In the genomic region with DNA sequence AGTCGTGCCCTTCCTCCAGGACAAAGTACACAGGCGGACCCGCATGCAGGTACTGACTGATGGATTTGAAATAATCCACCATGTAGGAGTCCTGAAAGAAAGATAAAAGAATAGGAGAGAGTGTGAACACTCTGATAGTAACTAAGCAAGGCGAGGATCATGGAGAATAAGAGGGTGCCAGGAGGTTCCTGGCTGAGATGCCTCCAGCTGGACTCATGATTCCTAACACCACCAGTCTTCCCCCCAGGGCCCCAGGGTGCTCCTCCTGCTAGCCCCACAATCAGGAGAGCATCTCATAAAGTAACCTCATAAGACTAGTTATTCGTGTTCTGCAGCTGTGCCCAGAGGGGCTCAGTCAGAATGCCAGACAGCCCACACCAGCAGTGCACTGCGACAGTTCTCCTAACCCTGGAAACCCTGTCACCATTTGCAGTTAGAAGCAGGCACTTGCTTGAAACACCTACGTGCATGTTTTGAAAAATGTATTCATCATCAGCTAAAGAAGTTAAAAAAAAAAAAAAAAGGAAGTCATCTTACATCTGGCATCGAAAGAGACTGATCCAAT, we compare ENCODE assay signal across 12 cellular contexts. TPM values are rescaled to one million over a fixed set of nuclear protein-coding genes. Genes with fewer than 3 reads are reported as not detected.
DNase-seq lines count a peak whose midpoint lies in the region; ATAC-seq and TF ChIP-seq lines count a peak whose summit lies in the region.
"Had no signal": no experiment of that assay in that cellular context is flagged by ENCODE, and none has a peak within 500 bp of the region (broad histone marks: within the 10 kb centered on the region; RNA-seq: fewer than 3 reads in every experiment).

No MANE protein-coding gene starts in this region.

- H3K36me3 Mint-ChIP-seq in activated naive CD4-positive, alpha-beta T cell treated with anti-CD3 and anti-CD28 coated beads, Interleukin-2, amount 10 ng/mL, durations not matched to agents 7 days and 5 days = peaks cover 75% of the 10 kb centered on the region
- peaks cover 55% of the 10 kb centered on the region for H3K36me3 Mint-ChIP-seq in activated CD8-positive, alpha-beta T cell treated with anti-CD3 and anti-CD28 coated beads for 36 hours (ENCODE audit: low read depth)

- CTCF ChIA-PET in activated naive CD4-positive, alpha-beta T cell treated with anti-CD3 and anti-CD28 coated beads, Interleukin-2, amount 10 ng/mL, durations not matched to agents 7 days and 5 days (lab: Charles Lee) = interaction anchor here (0.9 to 2.5 kb wide), 7 partner anchors 9 to 163 kb away, joined by 3 to 13 read pairs (median 5); no protein-coding TSS in a partner anchor
- CTCF ChIA-PET in activated CD8-positive, alpha-beta T cell treated with anti-CD3 and anti-CD28 coated beads for 36 hours (lab: Charles Lee) = interaction anchor here (0.7 to 2.4 kb wide), 4 partner anchors 24 to 379 kb away, joined by 3 to 13 read pairs (median 4); no protein-coding TSS in a partner anchor

- peak overlapping the region; percentile 57 for H3K4me3 Mint-ChIP-seq in activated naive CD4-positive, alpha-beta T cell treated with anti-CD3 and anti-CD28 coated beads, Interleukin-2, amount 10 ng/mL, durations not matched to agents 7 days and 5 days
- no peak overlapping the region for H3K4me3 Mint-ChIP-seq in activated CD8-positive, alpha-beta T cell treated with anti-CD3 and anti-CD28 coated beads for 36 hours
- H3K4me3 Mint-ChIP-seq in stimulated activated naive CD8-positive, alpha-beta T cell treated with anti-CD3 and anti-CD28 coated beads, Interleukin-15, amount 100 ng/mL, for 72 hours = no peak overlapping the region

- no peak for TF ChIP-seq CTCF in activated CD8-positive, alpha-beta T cell treated with anti-CD3 and anti-CD28 coated beads for 36 hours (IDR thresholded peaks at IDR 0.05)
- no peak for TF ChIP-seq CTCF in fibroblast of villous mesenchyme (IDR thresholded peaks at IDR 0.05; ENCODE audit: insufficient read depth, low read depth, low read length)

- peaks cover 0 to 30% of the 10 kb centered on the region in 2 donors for H3K36me3 ChIP-seq in aorta (ENCODE audit: control insufficient read depth in 1 of 2, insufficient read depth in 2 of 2, low read length in 1 of 2)

- H3K27me3 Mint-ChIP-seq in activated naive CD4-positive, alpha-beta T cell treated with anti-CD3 and anti-CD28 coated beads, Interleukin-2, amount 10 ng/mL, durations not matched to agents 7 days and 5 days = no peaks in the 10 kb centered on the region
- no peaks in the 10 kb centered on the region for H3K27me3 Mint-ChIP-seq in activated CD8-positive, alpha-beta T cell treated with anti-CD3 and anti-CD28 coated beads for 36 hours
- no peaks in the 10 kb centered on the region for H3K27me3 Mint-ChIP-seq in stimulated activated naive CD8-positive, alpha-beta T cell treated with anti-CD3 and anti-CD28 coated beads, Interleukin-15, amount 100 ng/mL, for 72 hours

- no peaks in the 10 kb centered on the region for H3K9me3 Mint-ChIP-seq in activated naive CD4-positive, alpha-beta T cell treated with anti-CD3 and anti-CD28 coated beads, Interleukin-2, amount 10 ng/mL, durations not matched to agents 7 days and 5 days
- H3K9me3 Mint-ChIP-seq in activated CD8-positive, alpha-beta T cell treated with anti-CD3 and anti-CD28 coated beads for 36 hours = no peaks in the 10 kb centered on the region
- H3K9me3 Mint-ChIP-seq in stimulated activated naive CD8-positive, alpha-beta T cell treated with anti-CD3 and anti-CD28 coated beads, Interleukin-15, amount 100 ng/mL, for 72 hours = no peaks in the 10 kb centered on the region

- H3K27ac ChIP-seq in aorta (ENCODE audit: low read depth in 1 of 2, low read length in 2 of 2) = no peak overlapping the region

- H3K4me1 Mint-ChIP-seq in activated naive CD4-positive, alpha-beta T cell treated with anti-CD3 and anti-CD28 coated beads, Interleukin-2, amount 10 ng/mL, durations not matched to agents 7 days and 5 days = peaks cover 46% of the 10 kb centered on the region
- peaks cover 28% of the 10 kb centered on the region for H3K4me1 Mint-ChIP-seq in activated CD8-positive, alpha-beta T cell treated with anti-CD3 and anti-CD28 coated beads for 36 hours (ENCODE audit: low read depth)
- peaks cover 30% of the 10 kb centered on the region for H3K4me1 Mint-ChIP-seq in stimulated activated naive CD8-positive, alpha-beta T cell treated with anti-CD3 and anti-CD28 coated beads, Interleukin-15, amount 100 ng/mL, for 72 hours

- intact Hi-C loops in activated CD8-positive, alpha-beta T cell treated with anti-CD3 and anti-CD28 coated beads for 36 hours (cut with micrococcal nuclease) = no loop called here
- intact Hi-C loops in aorta (cut with DNase I) = no loop called here

- POLR2A ChIA-PET in activated CD8-positive, alpha-beta T cell treated with anti-CD3 and anti-CD28 coated beads for 36 hours (lab: Charles Lee) = interaction anchor here (2.0 kb wide), 1 partner anchor 45 kb away, joined by 6 read pairs; no protein-coding TSS in a partner anchor

- no peaks in the 10 kb centered on the region for H3K4me1 ChIP-seq in aorta (ENCODE audit: control insufficient read depth in 1 of 2, insufficient read depth in 2 of 2, low read length in 2 of 2)

- 86 to 87% methylated on average over 8 of the region's 8 CpGs for WGBS in aorta, 2 donors

- H3K9me3 ChIP-seq in aorta (ENCODE audit: control insufficient read depth, low read length) = no peaks in the 10 kb centered on the region

- no peak for ATAC-seq in activated CD8-positive, alpha-beta T cell treated with anti-CD3 and anti-CD28 coated beads for 36 hours
- no peak for ATAC-seq in stimulated activated naive CD8-positive, alpha-beta T cell treated with anti-CD3 and anti-CD28 coated beads, Interleukin-15, amount 100 ng/mL, for 72 hours
- no peak for ATAC-seq in aorta (ENCODE audit: low FRiP score)

- no peak for DNase-seq in activated naive CD4-positive, alpha-beta T cell treated with anti-CD3 and anti-CD28 coated beads, Interleukin-2, amount 10 ng/mL, durations not matched to agents 7 days and 5 days
- DNase-seq in activated naive CD4-positive, alpha-beta T cell treated with Interleukin-2 at 50 U/mL for 16 hours = no peak
- no peak for DNase-seq in activated CD8-positive, alpha-beta T cell treated with anti-CD3 and anti-CD28 coated beads for 36 hours
- DNase-seq in fibroblast of villous mesenchyme (ENCODE audit: low read depth) = peak; percentile 87
- no peak for DNase-seq in stimulated activated naive CD8-positive, alpha-beta T cell treated with anti-CD3 and anti-CD28 coated beads, Interleukin-15, amount 100 ng/mL, for 72 hours
- no peak for DNase-seq in NCI-H1048 (lab: John Stamatoyannopoulos, UW)
- DNase-seq in ureter (ENCODE audit: low spot score) = no peak
- DNase-seq in aorta = no peak
- DNase-seq: effector CD4-positive, alpha-beta T cell; NCI-H1417 treated with DMSO at 0.1 percent for 48 hours; NCI-H446 treated with DMSO at 0.1 percent for 48 hours; posterior cingulate gyrus had no signal

- no peak overlapping the region for H3K4me3 ChIP-seq in fibroblast of villous mesenchyme (ENCODE audit: low read depth, low read length)
- H3K4me3 ChIP-seq in aorta (ENCODE audit: low read length in 2 of 2) = no peak overlapping the region

- H3K27me3 ChIP-seq in aorta (ENCODE audit: control insufficient read depth in 1 of 2, insufficient read depth in 2 of 2, low read length in 1 of 2) = no peaks in the 10 kb centered on the region

- H3K27ac Mint-ChIP-seq in activated naive CD4-positive, alpha-beta T cell treated with anti-CD3 and anti-CD28 coated beads, Interleukin-2, amount 10 ng/mL, durations not matched to agents 7 days and 5 days = peak overlapping the region; percentile 90
- peak overlapping the region; percentile 44 for H3K27ac Mint-ChIP-seq in activated CD8-positive, alpha-beta T cell treated with anti-CD3 and anti-CD28 coated beads for 36 hours
- H3K27ac Mint-ChIP-seq in stimulated activated naive CD8-positive, alpha-beta T cell treated with anti-CD3 and anti-CD28 coated beads, Interleukin-15, amount 100 ng/mL, for 72 hours = peak overlapping the region; percentile 78 to 91

RNA-seq across cellular contexts. Expression of gene RMC1, which starts 36.7 kb away (rescaled TPM):
- 10 to 100 TPM; 26.1 to 28.5 TPM for total RNA-seq in activated CD8-positive, alpha-beta T cell treated with anti-CD3 and anti-CD28 coated beads for 36 hours
- total RNA-seq in fibroblast of villous mesenchyme = 19.0 and 32.0 TPM in 2 replicates
- 27.5 TPM for total RNA-seq in ureter
- total RNA-seq in aorta = 10 to 100 TPM; 22.7 to 33.6 TPM
- 10 to 100 TPM; 20.2 to 42.1 TPM for polyA plus RNA-seq in aorta

RNA-seq across cellular contexts. Expression of gene NPC1, which starts 46.3 kb away (rescaled TPM):
- 10 to 100 TPM; 21.5 to 22.9 TPM for total RNA-seq in activated CD8-positive, alpha-beta T cell treated with anti-CD3 and anti-CD28 coated beads for 36 hours
- total RNA-seq in fibroblast of villous mesenchyme = 34.5 and 38.4 TPM in 2 replicates
- total RNA-seq in ureter = 42.0 TPM
- total RNA-seq in aorta = 10 to 100 TPM; 57.6 to 81.0 TPM
- polyA plus RNA-seq in aorta = 10 to 100 TPM; 16.2 to 29.8 TPM
